25 cellular contexts compared by ENCODE assay signal in genomic region chr14:40936861-40937260, GRCh38.
"Had no signal": no experiment of that assay in that cellular context is flagged by ENCODE, and none has a peak within 500 bp of the region (broad histone marks: within the 10 kb centered on the region; RNA-seq: fewer than 3 reads in every experiment).

No MANE protein-coding gene starts in this region.

- H3K9me3 ChIP-seq: colonic mucosa, esophagus squamous epithelium, gastrocnemius medialis, left lung, lower lobe of right lung had no signal

- DNase-seq: colonic mucosa; cortex of kidney; effector CD8-positive, alpha-beta T cell; effector memory CD8-positive, alpha-beta T cell; endodermal cell; erythroblast; esophagus squamous epithelium; foreskin fibroblast; foreskin melanocyte; gastrocnemius medialis; glutamatergic neuron; head of caudate nucleus; heart right ventricle; hippocampal formation; left cardiac atrium; left lung; left ventricle myocardium superior; lower lobe of right lung; mesenchymal stem cell; mucosa of descending colon; naive B cell had no signal

- H3K4me3 ChIP-seq: colonic mucosa, esophagus squamous epithelium, gastrocnemius medialis, heart right ventricle, left lung, lower lobe of right lung, mucosa of descending colon had no signal

- H3K27me3 Mint-ChIP-seq: dendritic cell treated with granulocyte-macrophage colony-stimulating factor and Interleukin-4, amounts not matched to agents 40 ng/mL and 50 ng/mL, for 4 days; effector memory CD8-positive, alpha-beta T cell; naive B cell had no signal

- H3K4me1 Mint-ChIP-seq: endodermal cell, mesothelial cell of epicardium, naive B cell had no signal

- H3K36me3 ChIP-seq: colonic mucosa, esophagus squamous epithelium, gastrocnemius medialis, heart right ventricle, left lung, lower lobe of right lung had no signal

- H3K27ac ChIP-seq: colonic mucosa, epithelial cell of prostate, esophagus squamous epithelium, gastrocnemius medialis, heart right ventricle, left lung, lower lobe of right lung had no signal

- H3K36me3 Mint-ChIP-seq: mesothelial cell of epicardium, naive B cell had no signal

- H3K9me3 Mint-ChIP-seq: dendritic cell treated with granulocyte-macrophage colony-stimulating factor and Interleukin-4, amounts not matched to agents 40 ng/mL and 50 ng/mL, for 4 days; endodermal cell had no signal

- H3K27ac Mint-ChIP-seq: dendritic cell treated with granulocyte-macrophage colony-stimulating factor and Interleukin-4, amounts not matched to agents 40 ng/mL and 50 ng/mL, for 4 days; effector memory CD8-positive, alpha-beta T cell; endodermal cell; mesothelial cell of epicardium; naive B cell had no signal

- H3K4me3 Mint-ChIP-seq: dendritic cell treated with granulocyte-macrophage colony-stimulating factor and Interleukin-4, amounts not matched to agents 40 ng/mL and 50 ng/mL, for 4 days; effector memory CD8-positive, alpha-beta T cell; endodermal cell; mesothelial cell of epicardium; naive B cell had no signal

- ATAC-seq: effector memory CD8-positive, alpha-beta T cell; esophagus mucosa; gastrocnemius medialis; heart right ventricle; left cardiac atrium; left lung; left ventricle myocardium superior; lower lobe of right lung; mucosa of descending colon had no signal

- H3K4me1 ChIP-seq: colonic mucosa, esophagus squamous epithelium, gastrocnemius medialis, heart right ventricle, left lung, lower lobe of right lung had no signal

- H3K27me3 ChIP-seq: colonic mucosa, esophagus squamous epithelium, gastrocnemius medialis, heart right ventricle, left lung had no signal
